In the genomic region with DNA sequence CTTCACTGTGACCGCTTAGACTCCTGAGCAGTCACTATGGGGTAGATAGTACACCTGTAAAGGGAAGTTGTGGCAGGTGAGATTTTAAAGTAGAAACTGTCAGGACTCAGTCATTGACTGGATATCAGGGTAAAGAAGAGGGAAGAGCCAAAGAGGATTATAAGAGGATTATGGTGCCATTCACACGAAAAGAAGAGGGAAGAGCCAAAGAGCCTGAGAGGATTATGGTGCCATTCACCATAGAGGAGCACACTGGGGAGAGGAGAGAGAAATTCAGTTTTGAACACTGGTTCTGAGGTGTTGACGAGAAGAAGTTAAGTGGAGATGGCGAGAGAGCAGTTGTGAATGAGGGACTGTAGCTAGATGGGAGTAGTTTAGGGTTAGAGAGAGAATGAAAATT, we compare ENCODE assay signal across 18 cellular contexts. TPM values are rescaled to one million over a fixed set of nuclear protein-coding genes. Genes with fewer than 3 reads are reported as not detected.
DNase-seq lines count a peak whose midpoint lies in the region; ATAC-seq and TF ChIP-seq lines count a peak whose summit lies in the region.
"Had no signal": no experiment of that assay in that cellular context is flagged by ENCODE, and none has a peak within 500 bp of the region (broad histone marks: within the 10 kb centered on the region; RNA-seq: fewer than 3 reads in every experiment).

No MANE protein-coding gene starts in this region.

- H3K9me2 ChIP-seq in PC-9 (ENCODE audit: insufficient read depth), result no peaks in the 10 kb centered on the region

- H3K27me3 ChIP-seq in PC-9 (ENCODE audit: insufficient read depth, low read depth) (no peaks in the 10 kb centered on the region), neural progenitor cell (no peaks in the 10 kb centered on the region), brain microvascular endothelial cell (replicated peaks) (no peaks in the 10 kb centered on the region)

- TF ChIP-seq CTCF in PC-9 (conservative IDR thresholded peaks at IDR 0.05) (no peak), neural progenitor cell (IDR thresholded peaks at IDR 0.05) (no peak), brain microvascular endothelial cell (IDR thresholded peaks at IDR 0.05; ENCODE audit: low read depth, low read length, missing control alignments) (no peak)

- H3K4me1 ChIP-seq in PC-9 (replicated peaks; ENCODE audit: insufficient read depth), result peaks cover 21% of the 10 kb centered on the region
- peaks cover 28% of the 10 kb centered on the region for H3K4me1 ChIP-seq in neural progenitor cell
- H3K4me1 ChIP-seq: Caco-2 had no signal

- in situ Hi-C loops in brain microvascular endothelial cell (cut with HindIII; ENCODE audit: low pct_ligation_motif_present, low sequenced_read_pairs), result no loop called here

- H3K4me2 ChIP-seq in PC-9, result no peak overlapping the region
- H3K4me2 ChIP-seq in neural progenitor cell, result peak overlapping the region; percentile 51

- POLR2A ChIA-PET in PC-9 (lab: Charles Lee; ENCODE audit: unreplicated experiment), result no interaction called here

- H3K27ac ChIP-seq in PC-9 (0 out of 2 replicates have a peak overlapping the region, but pooled peaks have one; percentile 71), neural progenitor cell (peak overlapping the region; percentile 61), brain microvascular endothelial cell (no peak overlapping the region)
- H3K27ac ChIP-seq: C4-2B had no signal

- DNase-seq in NCI-H524 (lab: John Stamatoyannopoulos, UW) (peak; percentile 10 to 49), PC-9 (no peak), neural progenitor cell (ENCODE audit: low spot score) (peak; percentile 74), brain microvascular endothelial cell (no peak), NOMO-1 treated with DMSO at 0.1 percent for 48 hours (lab: John Stamatoyannopoulos, UW; ENCODE audit: unreplicated experiment) (no peak)
- no peak for DNase-seq in activated naive CD8-positive, alpha-beta T cell treated with anti-CD3 and anti-CD28 coated beads, Interleukin-2, amount 50 U/mL, for 24 hours
- DNase-seq: ACHN; Caco-2; CD4-positive, alpha-beta T cell; DMS53; DND-41; EL; H9 had no signal

- BruUV-seq in PC-9 (replicated peaks; lab: Mats Ljungman, UMichigan), result no TSS peak

- ATAC-seq in activated naive CD8-positive, alpha-beta T cell treated with anti-CD3 and anti-CD28 coated beads, Interleukin-2, amount 50 U/mL, for 24 hours, result no peak
- ATAC-seq: GM12878 had no signal

- no peaks in the 10 kb centered on the region for H3K27me3 Mint-ChIP-seq in neural progenitor cell (ENCODE audit: insufficient read depth, low read depth)
- H3K27me3 Mint-ChIP-seq in activated naive CD8-positive, alpha-beta T cell treated with anti-CD3 and anti-CD28 coated beads, Interleukin-2, amount 50 U/mL, for 24 hours, result no peaks in the 10 kb centered on the region
- H3K27me3 Mint-ChIP-seq: CD4-positive, alpha-beta T cell had no signal

- no peak overlapping the region for H3K9ac ChIP-seq in neural progenitor cell

- no peak overlapping the region for H3K27ac Mint-ChIP-seq in neural progenitor cell
- H3K27ac Mint-ChIP-seq in activated naive CD8-positive, alpha-beta T cell treated with anti-CD3 and anti-CD28 coated beads, Interleukin-2, amount 50 U/mL, for 24 hours, result no peak overlapping the region
- H3K27ac Mint-ChIP-seq: CD4-positive, alpha-beta T cell; H9 had no signal

- H3K9me3 Mint-ChIP-seq in neural progenitor cell, result no peaks in the 10 kb centered on the region
- H3K9me3 Mint-ChIP-seq in activated naive CD8-positive, alpha-beta T cell treated with anti-CD3 and anti-CD28 coated beads, Interleukin-2, amount 50 U/mL, for 24 hours, result no peaks in the 10 kb centered on the region
- H3K9me3 Mint-ChIP-seq: CD4-positive, alpha-beta T cell; H9 had no signal

- H3K4me3 Mint-ChIP-seq in neural progenitor cell, result no peak overlapping the region
- H3K4me3 Mint-ChIP-seq in activated naive CD8-positive, alpha-beta T cell treated with anti-CD3 and anti-CD28 coated beads, Interleukin-2, amount 50 U/mL, for 24 hours, result no peak overlapping the region
- H3K4me3 Mint-ChIP-seq: CD4-positive, alpha-beta T cell; H9 had no signal

- H3K36me3 ChIP-seq in PC-9 (ENCODE audit: low read depth) (peaks cover 64% of the 10 kb centered on the region), neural progenitor cell (peaks cover 6% of the 10 kb centered on the region), brain microvascular endothelial cell (replicated peaks) (peaks cover 43% of the 10 kb centered on the region)

- H3K79me2 ChIP-seq in PC-9 (ENCODE audit: low read depth) (no peaks in the 10 kb centered on the region), neural progenitor cell (ENCODE audit: low read depth) (no peaks in the 10 kb centered on the region)

- peaks cover 5% of the 10 kb centered on the region for H3K4me1 Mint-ChIP-seq in neural progenitor cell
- no peaks in the 10 kb centered on the region for H3K4me1 Mint-ChIP-seq in activated naive CD8-positive, alpha-beta T cell treated with anti-CD3 and anti-CD28 coated beads, Interleukin-2, amount 50 U/mL, for 24 hours
- H3K4me1 Mint-ChIP-seq: H9 had no signal

- H3F3A ChIP-seq in PC-9 (ENCODE audit: insufficient read depth, low read depth) (peaks cover 11% of the 10 kb centered on the region; the same call in 1 of the 2 replicates), neural progenitor cell (ENCODE audit: low read depth) (peaks cover 18% of the 10 kb centered on the region)

- H4K20me1 ChIP-seq in PC-9 (ENCODE audit: insufficient read depth) (no peaks in the 10 kb centered on the region), neural progenitor cell (ENCODE audit: low read depth) (peaks cover 16% of the 10 kb centered on the region)

- H2AFZ ChIP-seq in PC-9, result no peak overlapping the region
- H2AFZ ChIP-seq in neural progenitor cell (replicated peaks), result no peak overlapping the region

- intact Hi-C loops in PC-9 (cut with micrococcal nuclease; ENCODE audit: unreplicated experiment), result no loop called here

- H3K4me3 ChIP-seq in PC-9 (no peak overlapping the region), neural progenitor cell (peak overlapping the region; percentile 22), brain microvascular endothelial cell (ENCODE audit: low read depth, low read length) (no peak overlapping the region)
- H3K4me3 ChIP-seq: GM12878 had no signal

- H3K9me3 ChIP-seq in PC-9 (ENCODE audit: insufficient read depth, low read depth), result no peaks in the 10 kb centered on the region
- no peaks in the 10 kb centered on the region for H3K9me3 ChIP-seq in neural progenitor cell (ENCODE audit: low read depth)
- H3K9me3 ChIP-seq: Caco-2 had no signal

- CTCF ChIA-PET in PC-9 (lab: Charles Lee), result no interaction called here

- peaks cover 24% of the 10 kb centered on the region for H3K36me3 Mint-ChIP-seq in neural progenitor cell
- H3K36me3 Mint-ChIP-seq in activated naive CD8-positive, alpha-beta T cell treated with anti-CD3 and anti-CD28 coated beads, Interleukin-2, amount 50 U/mL, for 24 hours (ENCODE audit: low read depth), result peaks cover 45% of the 10 kb centered on the region

RNA-seq across cellular contexts. Expression of gene KCNJ13, which starts 16.9 kb away (rescaled TPM):
- total RNA-seq in PC-9 (2021) (not detected in 2 replicates), neural progenitor cell (ENCODE audit: low replicate concordance) (19.6 and 21.9 TPM in 2 replicates)
- total RNA-seq: CD4-positive, alpha-beta T cell; G401; GM12878; H1; H9; HT-29 had no signal

Comparison
In these comparisons a context has a peak if more than half of its experiments do, and no peak if none do; other contexts are left out.
1. DNase-seq: peak in NCI-H524 (2 of 2) and neural progenitor cell (single experiment); none in PC-9 (0 of 2), brain microvascular endothelial cell (single experiment), activated naive CD8-positive, alpha-beta T cell treated with anti-CD3 and anti-CD28 coated beads, Interleukin-2, amount 50 U/mL, for 24 hours (single experiment) and NOMO-1 treated with DMSO at 0.1 percent for 48 hours (single experiment).
2. RNA of gene KCNJ13, which starts 16.9 kb away (total RNA-seq): 19.6 to 21.9 TPM in neural progenitor cell; not detected in PC-9; every median in the first group is over 10 times any median in the second.